26 cellular contexts compared by ENCODE assay signal in the genomic region with DNA sequence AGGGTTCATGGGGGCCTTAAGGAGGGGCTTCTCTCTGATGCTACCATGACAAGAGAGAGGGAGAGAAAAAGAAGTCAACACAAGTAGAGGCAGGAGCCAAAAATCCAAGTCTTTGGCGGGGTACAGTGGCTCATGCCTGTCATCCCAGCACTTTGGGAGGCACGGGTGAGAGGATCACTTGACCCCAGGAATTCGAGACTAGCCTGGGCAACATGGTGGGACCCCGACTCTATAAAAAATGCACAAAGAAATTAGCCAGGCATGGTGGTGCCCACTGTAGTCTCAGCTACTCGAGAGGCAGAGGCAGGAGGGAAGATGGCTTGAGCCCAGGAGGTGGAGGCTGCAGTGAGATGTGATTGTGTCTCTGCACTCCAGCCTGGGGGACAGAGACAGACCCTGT. TPM values are rescaled to one million over a fixed set of nuclear protein-coding genes. Genes with fewer than 3 reads are reported as not detected.
DNase-seq lines count a peak whose midpoint lies in the region; ATAC-seq, FAIRE-seq and TF ChIP-seq lines count a peak whose summit lies in the region.
"Had no signal": no experiment of that assay in that cellular context is flagged by ENCODE, and none has a peak within 500 bp of the region (broad histone marks: within the 10 kb centered on the region; RNA-seq: fewer than 3 reads in every experiment).

No MANE protein-coding gene starts in this region.

- H3K4me1 Mint-ChIP-seq in IgD-negative memory B cell = peaks cover 29 to 46% (median 41%) of the 10 kb centered on the region in 3 donors
- H3K4me1 Mint-ChIP-seq in activated T-helper 17 cell treated with anti-CD3 and anti-CD28 coated beads, Interleukin-2, amount 50 U/mL, for 72 hours = peaks cover 12% of the 10 kb centered on the region
- peaks cover 76% of the 10 kb centered on the region for H3K4me1 Mint-ChIP-seq in stimulated activated memory B cell treated with anti-CD40 and anti-IgM and Interleukin-4, amounts not matched to agents 10 μg/mL and 1 μg/mL and 100 μg/mL, for 72 hours

- H3K4me2 ChIP-seq in BLaER1 = peak overlapping the region; percentile 96
- H3K4me2 ChIP-seq: A549 had no signal

- H3K9me3 Mint-ChIP-seq in IgD-negative memory B cell = no peaks in the 10 kb centered on the region
- H3K9me3 Mint-ChIP-seq in activated T-helper 17 cell treated with anti-CD3 and anti-CD28 coated beads, Interleukin-2, amount 50 U/mL, for 72 hours = no peaks in the 10 kb centered on the region
- no peaks in the 10 kb centered on the region for H3K9me3 Mint-ChIP-seq in stimulated activated memory B cell treated with anti-CD40 and anti-IgM and Interleukin-4, amounts not matched to agents 10 μg/mL and 1 μg/mL and 100 μg/mL, for 72 hours

- H3K4me3 Mint-ChIP-seq in IgD-negative memory B cell = peak overlapping the region; percentile 19 to 85 (median 50)
- no peak overlapping the region for H3K4me3 Mint-ChIP-seq in activated T-helper 17 cell treated with anti-CD3 and anti-CD28 coated beads, Interleukin-2, amount 50 U/mL, for 72 hours
- peak overlapping the region; percentile 7 for H3K4me3 Mint-ChIP-seq in stimulated activated memory B cell treated with anti-CD40 and anti-IgM and Interleukin-4, amounts not matched to agents 10 μg/mL and 1 μg/mL and 100 μg/mL, for 72 hours

- H3K4me3 ChIP-seq in BLaER1 = no peak overlapping the region
- H3K4me3 ChIP-seq: A549, GM23248, MG63, SJCRH30 had no signal

- H3K27me3 ChIP-seq in BLaER1 = no peaks in the 10 kb centered on the region
- H3K27me3 ChIP-seq: MG63, SJCRH30 had no signal

- H4K20me1 ChIP-seq in BLaER1 = no peaks in the 10 kb centered on the region

- H3K9ac ChIP-seq in BLaER1 = no peak overlapping the region; the same call in 1 of the 2 replicates
- H3K9ac ChIP-seq: GM23248 had no signal

- no peak for DNase-seq in D721Med (ENCODE audit: insufficient read length, low spot score)
- DNase-seq in AML-193 (lab: John Stamatoyannopoulos, UW) = no peak
- no peak for DNase-seq in glomerular visceral epithelial cell (ENCODE audit: extremely low spot score)
- DNase-seq: Calu3, DMS153, DND-41, GM23248, H7, KBM-7, MG63, NCI-H1417, NCI-H1694, NCI-H2081, NCI-H226, NCI-H510A, NCI-H69, OCI-M1, SJCRH30 had no signal

- peak overlapping the region; percentile 72 for H3K27ac ChIP-seq in BLaER1
- H3K27ac ChIP-seq: A549, GM23248, SJCRH30 had no signal

- peaks cover 93% of the 10 kb centered on the region for H3K4me1 ChIP-seq in BLaER1
- H3K4me1 ChIP-seq: A549, SJCRH30 had no signal

- H3K27ac Mint-ChIP-seq in IgD-negative memory B cell = peak overlapping the region; percentile 80 to 88 (median 85)
- H3K27ac Mint-ChIP-seq in activated T-helper 17 cell treated with anti-CD3 and anti-CD28 coated beads, Interleukin-2, amount 50 U/mL, for 72 hours = peak overlapping the region; percentile 68
- peak overlapping the region; percentile 28 for H3K27ac Mint-ChIP-seq in stimulated activated memory B cell treated with anti-CD40 and anti-IgM and Interleukin-4, amounts not matched to agents 10 μg/mL and 1 μg/mL and 100 μg/mL, for 72 hours

- no peak for ATAC-seq in activated T-helper 17 cell treated with anti-CD3 and anti-CD28 coated beads, Interleukin-2, amount 50 U/mL, for 72 hours (replicated peaks)
- no peak for ATAC-seq in stimulated activated memory B cell treated with anti-CD40 and anti-IgM and Interleukin-4, amounts not matched to agents 10 μg/mL and 1 μg/mL and 100 μg/mL, for 72 hours
- ATAC-seq: A549, SK-N-SH treated with all-trans-retinoic acid at 6 μM for 48 hours had no signal

- peaks cover 5% of the 10 kb centered on the region for H3K27me3 Mint-ChIP-seq in IgD-negative memory B cell
- H3K27me3 Mint-ChIP-seq in activated T-helper 17 cell treated with anti-CD3 and anti-CD28 coated beads, Interleukin-2, amount 50 U/mL, for 72 hours = peaks cover 41% of the 10 kb centered on the region
- H3K27me3 Mint-ChIP-seq in stimulated activated memory B cell treated with anti-CD40 and anti-IgM and Interleukin-4, amounts not matched to agents 10 μg/mL and 1 μg/mL and 100 μg/mL, for 72 hours = no peaks in the 10 kb centered on the region

- FAIRE-seq in D721Med (lab: Jason Lieb, UNC) = no peak
- FAIRE-seq: A549, HTR-8/SVneo, RCC 7860 had no signal

- no peaks in the 10 kb centered on the region for H3K36me3 ChIP-seq in BLaER1
- H3K36me3 ChIP-seq: MG63, SJCRH30 had no signal

- H3K36me3 Mint-ChIP-seq in IgD-negative memory B cell = no peaks in the 10 kb centered on the region
- H3K36me3 Mint-ChIP-seq in activated T-helper 17 cell treated with anti-CD3 and anti-CD28 coated beads, Interleukin-2, amount 50 U/mL, for 72 hours (ENCODE audit: low read depth) = no peaks in the 10 kb centered on the region
- no peaks in the 10 kb centered on the region for H3K36me3 Mint-ChIP-seq in stimulated activated memory B cell treated with anti-CD40 and anti-IgM and Interleukin-4, amounts not matched to agents 10 μg/mL and 1 μg/mL and 100 μg/mL, for 72 hours

- no peaks in the 10 kb centered on the region for H3K9me3 ChIP-seq in BLaER1
- H3K9me3 ChIP-seq: A549, MG63 had no signal

- no peak for TF ChIP-seq CTCF in D721Med (IDR thresholded peaks at IDR 0.05; ENCODE audit: insufficient read depth, missing control alignments)

RNA-seq across cellular contexts. Expression of a gene that starts 8.7 kb away (rescaled TPM):
- not detected for polyA plus RNA-seq in IgD-negative memory B cell
- not detected for total RNA-seq in activated T-helper 17 cell treated with anti-CD3 and anti-CD28 coated beads, Interleukin-2, amount 50 U/mL, for 72 hours
- total RNA-seq: Calu3, GM23248 had no signal
- polyA plus RNA-seq: A549 had no signal

RNA-seq across cellular contexts. Expression of a gene that starts 40.6 kb away (rescaled TPM):
- polyA plus RNA-seq in IgD-negative memory B cell = 10.1 TPM
- total RNA-seq in activated T-helper 17 cell treated with anti-CD3 and anti-CD28 coated beads, Interleukin-2, amount 50 U/mL, for 72 hours = not detected
- total RNA-seq: Calu3, GM23248, H7, SJCRH30 had no signal
- polyA plus RNA-seq: A549, GM23248 had no signal

Comparison
In these comparisons a context has a peak if more than half of its experiments do, and no peak if none do; other contexts are left out.
1. H3K27ac Mint-ChIP-seq: peak in every context shown above with its lines; median percentile 85 in IgD-negative memory B cell; 68 in activated T-helper 17 cell treated with anti-CD3 and anti-CD28 coated beads, Interleukin-2, amount 50 U/mL, for 72 hours; 28 in stimulated activated memory B cell treated with anti-CD40 and anti-IgM and Interleukin-4, amounts not matched to agents 10 μg/mL and 1 μg/mL and 100 μg/mL, for 72 hours.